Comparison of ENCODE assay signal across 7 cellular contexts in genomic region chr3:75506603-75507002, GRCh38.
"Had no signal": no experiment of that assay in that cellular context is flagged by ENCODE, and none has a peak within 500 bp of the region (broad histone marks: within the 10 kb centered on the region; RNA-seq: fewer than 3 reads in every experiment).

No MANE protein-coding gene starts in this region.

- H3K27ac ChIP-seq: GM23248 had no signal

- H3K4me1 ChIP-seq: HAP-1 had no signal

- DNase-seq: GM23248, GOT3, H7, HFFc6, IMR-90 had no signal

- H3K9me3 ChIP-seq: HAP-1 had no signal

- H3K9ac ChIP-seq: GM23248 had no signal

- H3K36me3 ChIP-seq: HAP-1 had no signal

- H3K4me3 ChIP-seq: GM23248, HAP-1, K562 had no signal
